9 cellular contexts compared by ENCODE assay signal in genomic region chr22:45208993-45209838, GRCh38. TPM values are rescaled to one million over a fixed set of nuclear protein-coding genes. Genes with fewer than 3 reads are reported as not detected.
A peak's percentile ranks its signal among the peaks of the same experiment; 100 is the strongest.
DNase-seq lines count a peak whose midpoint lies in the region; TF ChIP-seq lines count a peak whose summit lies in the region.
"Had no signal": no experiment of that assay in that cellular context is flagged by ENCODE, and none has a peak within 500 bp of the region (broad histone marks: within the 10 kb centered on the region; RNA-seq: fewer than 3 reads in every experiment).

No MANE protein-coding gene starts in this region.

- intact Hi-C loops in esophagus muscularis mucosa (cut with DNase I), result no loop called here

- H3K9me3 ChIP-seq in BE2C (no peaks in the 10 kb centered on the region), esophagus muscularis mucosa (no peaks in the 10 kb centered on the region)

- H3K27me3 Mint-ChIP-seq in osteocyte (ENCODE audit: unreplicated experiment), result no peaks in the 10 kb centered on the region

- TF ChIP-seq CTCF in BE2C (IDR thresholded peaks at IDR 0.05; ENCODE audit: low read depth, low read length), result peak; percentile 86
- TF ChIP-seq CTCF in HL-60 (IDR thresholded peaks at IDR 0.05; ENCODE audit: insufficient read depth, low read length), result peak; percentile 45
- peak; percentile 16 to 58 (median 32) for TF ChIP-seq CTCF in esophagus muscularis mucosa (IDR thresholded peaks at IDR 0.05)
- peak; percentile 73 for TF ChIP-seq CTCF in osteocyte (IDR thresholded peaks at IDR 0.05)

- H3K4me1 Mint-ChIP-seq in osteocyte (ENCODE audit: unreplicated experiment), result peaks cover 55% of the 10 kb centered on the region

- peaks cover 3% of the 10 kb centered on the region for H3K36me3 Mint-ChIP-seq in osteocyte (ENCODE audit: unreplicated experiment)

- DNase-seq in BE2C (peak; percentile 93), HL-60 (ENCODE audit: low read depth in 1 of 2, low spot score in 1 of 2) (no peak), esophagus muscularis mucosa (ENCODE audit: extremely low spot score) (no peak), osteocyte (ENCODE audit: extremely low spot score, unreplicated experiment) (peak; percentile 85), NCI-H187 (lab: John Stamatoyannopoulos, UW) (no peak), NCI-H128 (lab: John Stamatoyannopoulos, UW; ENCODE audit: unreplicated experiment) (no peak), inferior parietal cortex (ENCODE audit: extremely low spot score) (no peak)
- DNase-seq in activated CD4-positive, alpha-beta T cell treated with anti-CD3 and anti-CD28 coated beads, Interleukin-2, amount 50 U/mL, for 48 hours, result peak; percentile 45 to 55
- DNase-seq: left cardiac atrium had no signal

- no peak for TF ChIP-seq POLR2A in esophagus muscularis mucosa (IDR thresholded peaks at IDR 0.05; ENCODE audit: low read depth)

- H3K4me3 Mint-ChIP-seq in osteocyte (ENCODE audit: unreplicated experiment), result peak overlapping the region; percentile 42

- H3K27ac Mint-ChIP-seq in osteocyte (ENCODE audit: unreplicated experiment), result peak overlapping the region; percentile 92

- H3K36me3 ChIP-seq in BE2C (no peaks in the 10 kb centered on the region), esophagus muscularis mucosa (peaks cover 9 to 48% (median 19%) of the 10 kb centered on the region in 4 donors)

- H3K27ac ChIP-seq in HL-60 (replicated peaks) (no peak overlapping the region), esophagus muscularis mucosa (replicated peaks in 1 of 4) (no peak overlapping the region)

- WGBS in esophagus muscularis mucosa, result 49% methylated on average over 18 of the region's 29 CpGs

- H3K4me1 ChIP-seq in BE2C (peaks cover 19% of the 10 kb centered on the region), esophagus muscularis mucosa (peaks cover 26 to 53% (median 52%) of the 10 kb centered on the region in 4 donors)

- H3K9me3 Mint-ChIP-seq in osteocyte (ENCODE audit: unreplicated experiment), result no peaks in the 10 kb centered on the region

- H3K4me3 ChIP-seq in BE2C (ENCODE audit: low read depth, low read length) (no peak overlapping the region), HL-60 (replicated peaks; ENCODE audit: insufficient read depth, low read length) (no peak overlapping the region), esophagus muscularis mucosa (no peak overlapping the region)

- H3K27me3 ChIP-seq in BE2C (no peaks in the 10 kb centered on the region), HL-60 (ENCODE audit: insufficient read depth, poor library complexity, severe bottlenecking) (no peaks in the 10 kb centered on the region), esophagus muscularis mucosa (no peaks in the 10 kb centered on the region)

- no peak for TF ChIP-seq EP300 in esophagus muscularis mucosa (IDR thresholded peaks at IDR 0.05)

RNA-seq across cellular contexts. Expression of gene KIAA0930, which starts 31.5 kb away (rescaled TPM):
- 77.2 TPM for polyA plus RNA-seq in BE2C (2012; ENCODE audit: insufficient read depth, insufficient read length, low read depth)
- total RNA-seq in esophagus muscularis mucosa (10 to 100 TPM; 31.6 to 67.1 (median 46.8) TPM), osteocyte (53.1 and 64.7 TPM in 2 replicates)

RNA-seq across cellular contexts. Expression of gene NUP50, which starts 45.5 kb away (rescaled TPM):
- polyA plus RNA-seq in BE2C (2012; ENCODE audit: insufficient read depth, insufficient read length, low read depth), result 54.2 TPM
- total RNA-seq in esophagus muscularis mucosa (10 to 100 TPM; 22.7 to 40.3 (median 30.0) TPM), osteocyte (44.1 and 48.3 TPM in 2 replicates)

Comparison
In these comparisons a context has a peak if more than half of its experiments do, and no peak if none do; other contexts are left out.
1. DNase-seq: peak in BE2C (single experiment), activated CD4-positive, alpha-beta T cell treated with anti-CD3 and anti-CD28 coated beads, Interleukin-2, amount 50 U/mL, for 48 hours (2 of 2) and osteocyte (single experiment); none in HL-60 (0 of 2), esophagus muscularis mucosa (single experiment), NCI-H187 (0 of 2), NCI-H128 (single experiment) and inferior parietal cortex (single experiment).
2. CTCF ChIP-seq: peak in every context shown above with its lines; median percentile 86 in BE2C; 73 in osteocyte; 45 in HL-60; 32 in esophagus muscularis mucosa.